9 cellular contexts compared by ENCODE assay signal in genomic region chr1:228088586-228089498, GRCh38. TPM values are rescaled to one million over a fixed set of nuclear protein-coding genes. Genes with fewer than 3 reads are reported as not detected.
A peak's percentile ranks its signal among the peaks of the same experiment; 100 is the strongest.
DNase-seq lines count a peak whose midpoint lies in the region; ATAC-seq and TF ChIP-seq lines count a peak whose summit lies in the region.
"Had no signal": no experiment of that assay in that cellular context is flagged by ENCODE, and none has a peak within 500 bp of the region (broad histone marks: within the 10 kb centered on the region; RNA-seq: fewer than 3 reads in every experiment).

No MANE protein-coding gene starts in this region.

- H4K20me1 ChIP-seq in PC-3 (ENCODE audit: low read length) (peaks cover 100% of the 10 kb centered on the region), neural progenitor cell (ENCODE audit: low read depth) (peaks cover 88% of the 10 kb centered on the region)

- H3K9me2 ChIP-seq in PC-3 (replicated peaks; ENCODE audit: low read length): no peaks in the 10 kb centered on the region

- H3K36me3 ChIP-seq in PC-3 (ENCODE audit: low read depth, low read length) (peaks cover 68% of the 10 kb centered on the region), neural progenitor cell (no peaks in the 10 kb centered on the region), WERI-Rb-1 (no peaks in the 10 kb centered on the region; the same call in 1 of the 2 replicates)
- peaks cover 5% of the 10 kb centered on the region for H3K36me3 ChIP-seq in effector memory CD4-positive, alpha-beta T cell (ENCODE audit: control insufficient read depth, insufficient read depth, low read length)

- TF ChIP-seq CTCF in Calu3 (IDR thresholded peaks at IDR 0.05; ENCODE audit: unreplicated experiment) (no peak), PC-3 (conservative IDR thresholded peaks at IDR 0.05; ENCODE audit: low read depth, low read length) (no peak), neural progenitor cell (IDR thresholded peaks at IDR 0.05) (no peak), WERI-Rb-1 (IDR thresholded peaks at IDR 0.05; ENCODE audit: low read depth, low read length) (no peak)

- H3K4me3 ChIP-seq in PC-3 (ENCODE audit: low read length): 0 out of 2 replicates have a peak overlapping the region, but pooled peaks have one; percentile 16
- no peak overlapping the region for H3K4me3 ChIP-seq in effector memory CD4-positive, alpha-beta T cell (ENCODE audit: insufficient read depth, low read depth, low read length, poor library complexity, severe bottlenecking)
- no peak overlapping the region for H3K4me3 ChIP-seq in neural progenitor cell
- H3K4me3 ChIP-seq in WERI-Rb-1 (ENCODE audit: low read depth, low read length): no peak overlapping the region

- H3K27me3 ChIP-seq in PC-3 (ENCODE audit: low read length) (no peaks in the 10 kb centered on the region), neural progenitor cell (no peaks in the 10 kb centered on the region), WERI-Rb-1 (ENCODE audit: insufficient read depth, low read depth, severe bottlenecking) (no peaks in the 10 kb centered on the region)
- no peaks in the 10 kb centered on the region for H3K27me3 ChIP-seq in effector memory CD4-positive, alpha-beta T cell (replicated peaks; ENCODE audit: control insufficient read depth, insufficient read depth, low read length, poor library complexity, severe bottlenecking)

- H3K9me3 Mint-ChIP-seq in Calu3 (ENCODE audit: low read depth, unreplicated experiment) (no peaks in the 10 kb centered on the region), neural progenitor cell (peaks cover 22% of the 10 kb centered on the region)

- CTCF ChIA-PET in Calu3 (lab: Charles Lee): interaction anchor here (0.7 kb wide), 1 partner anchor 10 kb away, joined by 3 read pairs; no protein-coding TSS in a partner anchor
- CTCF ChIA-PET in PC-3 (lab: Charles Lee): interaction anchor here (0.5 to 1.6 kb wide), 2 partner anchors 89 to 135 kb away, joined by 5 to 7 read pairs; no protein-coding TSS in a partner anchor

- H3K36me3 Mint-ChIP-seq in Calu3 (ENCODE audit: insufficient read depth, unreplicated experiment) (peaks cover 100% of the 10 kb centered on the region), neural progenitor cell (peaks cover 53% of the 10 kb centered on the region)

- H3K4me2 ChIP-seq in PC-3 (ENCODE audit: low read length) (peak overlapping the region; percentile 87; the same call in 1 of the 2 replicates), neural progenitor cell (no peak overlapping the region)

- no peak overlapping the region; the same call in 1 of the 2 replicates for H3K9ac ChIP-seq in PC-3 (ENCODE audit: low read length)
- H3K9ac ChIP-seq in neural progenitor cell: no peak overlapping the region

- H3K27ac ChIP-seq in PC-3 (ENCODE audit: low read length) (no peak overlapping the region), neural progenitor cell (no peak overlapping the region), WERI-Rb-1 (no peak overlapping the region)
- H3K27ac ChIP-seq in effector memory CD4-positive, alpha-beta T cell (ENCODE audit: insufficient read depth, low read length, poor library complexity, severe bottlenecking): peak overlapping the region; percentile 53

- H3K27ac Mint-ChIP-seq in Calu3 (ENCODE audit: unreplicated experiment) (peak overlapping the region; percentile 77), neural progenitor cell (no peak overlapping the region)

- no TSS peak for BruUV-seq in Calu3 (replicated peaks; lab: Mats Ljungman, UMichigan)
- no TSS peak for BruUV-seq in PC-3 (replicated peaks; lab: Mats Ljungman, UMichigan)

- no peaks in the 10 kb centered on the region for H3K9me3 ChIP-seq in PC-3 (ENCODE audit: low read length)
- no peaks in the 10 kb centered on the region for H3K9me3 ChIP-seq in effector memory CD4-positive, alpha-beta T cell (ENCODE audit: control insufficient read depth, low read length)
- H3K9me3 ChIP-seq in neural progenitor cell (ENCODE audit: low read depth): no peaks in the 10 kb centered on the region
- no peaks in the 10 kb centered on the region for H3K9me3 ChIP-seq in WERI-Rb-1 (ENCODE audit: severe bottlenecking)

- no peak overlapping the region for H2AFZ ChIP-seq in PC-3 (ENCODE audit: low read length)
- H2AFZ ChIP-seq in neural progenitor cell (replicated peaks): no peak overlapping the region

- H3K79me2 ChIP-seq in PC-3 (ENCODE audit: low read length) (peaks cover 100% of the 10 kb centered on the region), neural progenitor cell (ENCODE audit: low read depth) (peaks cover 100% of the 10 kb centered on the region)

- peaks cover 82% of the 10 kb centered on the region for H3K4me1 Mint-ChIP-seq in Calu3 (ENCODE audit: low read depth, unreplicated experiment)
- H3K4me1 Mint-ChIP-seq in neural progenitor cell: peaks cover 46% of the 10 kb centered on the region

- peaks cover 9% of the 10 kb centered on the region for H3F3A ChIP-seq in PC-3 (ENCODE audit: low read length, unreplicated experiment)
- H3F3A ChIP-seq in neural progenitor cell (ENCODE audit: low read depth): no peaks in the 10 kb centered on the region

- H3K4me3 Mint-ChIP-seq in Calu3 (ENCODE audit: low read depth, unreplicated experiment) (peak overlapping the region; percentile 53), neural progenitor cell (peak overlapping the region; percentile 33)

- intact Hi-C loops in Calu3 (cut with micrococcal nuclease; ENCODE audit: unreplicated experiment) (no loop called here), PC-3 (cut with micrococcal nuclease) (loop anchor here (10.0 kb wide), 1 partner anchor 324 kb away; no protein-coding TSS in a partner anchor)

- POLR2A ChIA-PET in PC-3 (lab: Charles Lee; ENCODE audit: unreplicated experiment): interaction anchor here (0.7 kb wide), 1 partner anchor 1682 kb away, joined by 4 read pairs; no protein-coding TSS in a partner anchor

- H3K4me1 ChIP-seq in PC-3 (ENCODE audit: insufficient read depth, low read length) (peaks cover 79% of the 10 kb centered on the region), neural progenitor cell (peaks cover 16% of the 10 kb centered on the region)
- peaks cover 81% of the 10 kb centered on the region for H3K4me1 ChIP-seq in effector memory CD4-positive, alpha-beta T cell (ENCODE audit: control insufficient read depth, insufficient read depth, low read length, poor library complexity, severe bottlenecking)

- DNase-seq in Calu3: no peak
- no peak for DNase-seq in PC-3
- DNase-seq in effector memory CD4-positive, alpha-beta T cell: no peak
- DNase-seq in neural progenitor cell (ENCODE audit: low spot score): no peak
- no peak for DNase-seq in WERI-Rb-1
- DNase-seq in NCI-H524 (lab: John Stamatoyannopoulos, UW): no peak
- no peak for DNase-seq in NCI-H146 treated with DMSO at 0.1 percent for 48 hours (lab: John Stamatoyannopoulos, UW; ENCODE audit: unreplicated experiment)
- DNase-seq: NCI-H524 treated with DMSO at 0.1 percent for 48 hours had no signal

- ATAC-seq in PC-3 (no peak), HG03025 (IDR thresholded peaks at IDR 0.05; ENCODE audit: low FRiP score, unreplicated experiment) (no peak)

- H3K27me3 Mint-ChIP-seq in Calu3 (ENCODE audit: unreplicated experiment): no peaks in the 10 kb centered on the region
- H3K27me3 Mint-ChIP-seq in neural progenitor cell (ENCODE audit: insufficient read depth, low read depth): peaks cover 7% of the 10 kb centered on the region

RNA-seq across cellular contexts. Expression of gene ARF1, which starts 6.3 kb away (rescaled TPM):
- total RNA-seq in Calu3 (2022): 510 and 512 TPM in 2 replicates
- 685 and 688 TPM in 2 replicates for total RNA-seq in PC-3 (2014; rRNA removed)
- total RNA-seq in neural progenitor cell (ENCODE audit: low replicate concordance): 95.1 and 147 TPM in 2 replicates

RNA-seq across cellular contexts. Expression of gene C1orf35, which starts 14.3 kb away (rescaled TPM):
- total RNA-seq in Calu3 (2022): 38.1 and 39.3 TPM in 2 replicates
- total RNA-seq in PC-3 (2014; rRNA removed): 63.3 and 93.0 TPM in 2 replicates
- 11.8 and 19.7 TPM in 2 replicates for total RNA-seq in neural progenitor cell (ENCODE audit: low replicate concordance)

RNA-seq across cellular contexts. Expression of gene MRPL55, which starts 20.3 kb away (rescaled TPM):
- total RNA-seq in Calu3 (2022) (69.1 and 72.3 TPM in 2 replicates), PC-3 (2014; rRNA removed) (343 and 375 TPM in 2 replicates), neural progenitor cell (ENCODE audit: low replicate concordance) (42.4 and 68.3 TPM in 2 replicates)

RNA-seq across cellular contexts. Expression of gene GUK1, which starts 51.2 kb away (rescaled TPM):
- total RNA-seq in Calu3 (2022) (238 and 262 TPM in 2 replicates), PC-3 (2014; rRNA removed) (996 and 1,117 TPM in 2 replicates), neural progenitor cell (ENCODE audit: low replicate concordance) (87.7 and 119 TPM in 2 replicates)
